In genomic region chr6:130115036-130115435, GRCh38 we compare ENCODE assay signal across 12 cellular contexts.
DNase-seq lines count a peak whose midpoint lies in the region; ATAC-seq and TF ChIP-seq lines count a peak whose summit lies in the region.
"Had no signal": no experiment of that assay in that cellular context is flagged by ENCODE, and none has a peak within 500 bp of the region (broad histone marks: within the 10 kb centered on the region; RNA-seq: fewer than 3 reads in every experiment).

No MANE protein-coding gene starts in this region.

- H3F3A ChIP-seq in OCI-LY1 (ENCODE audit: insufficient read depth, low read length), result no peaks in the 10 kb centered on the region

- in situ Hi-C loops in GM13976 (cut with MboI; ENCODE audit: low sequenced_read_pairs, unreplicated experiment), result no loop called here

- intact Hi-C loops in breast epithelium (cut with DNase I; ENCODE audit: low total_unique reads), result no loop called here

- H3K36me3 ChIP-seq in OCI-LY1 (ENCODE audit: insufficient read depth, low read length) (no peaks in the 10 kb centered on the region), breast epithelium (no peaks in the 10 kb centered on the region)

- H3K4me2 ChIP-seq in OCI-LY1 (ENCODE audit: low read length), result peak overlapping the region; percentile 59

- H3K4me3 ChIP-seq in OCI-LY1 (ENCODE audit: low read depth, low read length, poor library complexity, severe bottlenecking) (peak overlapping the region; percentile 12), breast epithelium (no peak overlapping the region)

- H4K20me1 ChIP-seq in OCI-LY1 (ENCODE audit: insufficient read depth, low read length), result no peaks in the 10 kb centered on the region

- H3K9ac ChIP-seq in OCI-LY1 (ENCODE audit: low read length), result peak overlapping the region; percentile 51

- ATAC-seq in HG03060 (IDR thresholded peaks at IDR 0.05; ENCODE audit: low read depth, unreplicated experiment), result peak; percentile 89
- ATAC-seq: Panc1 had no signal

- H3K27me3 ChIP-seq in OCI-LY1 (ENCODE audit: insufficient read depth, low read length), result no peaks in the 10 kb centered on the region
- no peaks in the 10 kb centered on the region for H3K27me3 ChIP-seq in breast epithelium

- H3K9me3 ChIP-seq in OCI-LY1 (ENCODE audit: low read length), result no peaks in the 10 kb centered on the region
- no peaks in the 10 kb centered on the region for H3K9me3 ChIP-seq in breast epithelium

- DNase-seq in GM13976 (ENCODE audit: low spot score) (peak; percentile 60), GM20000 (ENCODE audit: low spot score) (peak; percentile 63), Kasumi-1 (lab: John Stamatoyannopoulos, UW) (no peak), mesenteric fat pad (ENCODE audit: low spot score) (no peak), breast epithelium (ENCODE audit: low spot score in 2 of 2) (no peak), GM03348 (ENCODE audit: low spot score) (no peak)
- DNase-seq: activated CD4-positive, alpha-beta T cell treated with anti-CD3 and anti-CD28 coated beads, Interleukin-2, amount 10 ng/mL, durations not matched to agents 7 days and 5 days; C1 segment of cervical spinal cord; posterior cingulate gyrus had no signal

- no peak for TF ChIP-seq POLR2A in breast epithelium (IDR thresholded peaks at IDR 0.05)

- no peak for TF ChIP-seq CTCF in GM13976 (IDR thresholded peaks at IDR 0.05; ENCODE audit: borderline replicate concordance, control extremely low read depth, extremely low read depth, insufficient read depth, missing control alignments)
- TF ChIP-seq CTCF in GM20000 (IDR thresholded peaks at IDR 0.05; ENCODE audit: extremely low read depth, missing control alignments), result no peak
- TF ChIP-seq CTCF in OCI-LY1 (IDR thresholded peaks at IDR 0.05; ENCODE audit: low read length), result no peak
- TF ChIP-seq CTCF in breast epithelium (IDR thresholded peaks at IDR 0.05), result no peak

- peak overlapping the region; percentile 63; the same call in 1 of the 2 replicates for H2AFZ ChIP-seq in OCI-LY1 (ENCODE audit: low read length)

- H3K27ac ChIP-seq in OCI-LY1 (ENCODE audit: low read depth, low read length, poor library complexity, severe bottlenecking) (peak overlapping the region; percentile 87), breast epithelium (no peak overlapping the region)

- H3K4me1 ChIP-seq in OCI-LY1 (ENCODE audit: insufficient read depth, low read length, severe bottlenecking), result peaks cover 50% of the 10 kb centered on the region
- H3K4me1 ChIP-seq in breast epithelium, result no peaks in the 10 kb centered on the region

- H3K79me2 ChIP-seq in OCI-LY1 (ENCODE audit: insufficient read depth, low read length), result no peaks in the 10 kb centered on the region

- no peaks in the 10 kb centered on the region for H3K9me2 ChIP-seq in OCI-LY1 (ENCODE audit: low read depth, low read length)

Comparison
In these comparisons a context has a peak if more than half of its experiments do, and no peak if none do; other contexts are left out.
1. DNase-seq: peak in GM13976 (single experiment) and GM20000 (single experiment); none in Kasumi-1 (0 of 2), mesenteric fat pad (single experiment), breast epithelium (0 of 2) and GM03348 (single experiment).